Comparison of ENCODE assay signal across 8 cellular contexts in the genomic region with DNA sequence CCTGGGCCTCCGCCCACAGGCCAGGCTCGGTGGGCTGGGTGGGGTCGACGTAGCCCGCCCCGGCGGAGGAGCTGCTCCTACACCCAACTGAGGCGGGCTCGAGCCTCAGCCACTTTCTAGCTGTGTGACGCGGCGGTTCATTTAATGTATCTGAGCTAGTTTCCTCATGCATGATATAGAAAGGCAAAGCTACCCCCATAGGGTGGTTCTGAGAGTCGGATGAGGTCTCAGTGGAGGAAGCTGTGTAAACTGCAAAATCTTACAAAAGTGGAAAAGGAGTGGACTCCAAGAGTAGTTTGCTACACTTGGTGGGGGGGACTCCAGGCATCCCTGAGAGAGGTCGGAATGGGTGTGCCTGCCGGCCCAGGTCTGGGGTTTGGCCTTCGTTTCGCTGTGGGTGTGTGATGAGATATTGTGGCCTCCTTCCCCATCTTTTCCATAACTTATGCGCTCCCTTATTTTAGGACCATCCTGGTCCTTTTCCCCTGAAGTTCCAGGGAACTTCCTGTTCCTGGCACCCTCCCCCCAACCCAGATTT. TPM values are rescaled to one million over a fixed set of nuclear protein-coding genes. Genes with fewer than 3 reads are reported as not detected.
A peak's percentile ranks its signal among the peaks of the same experiment; 100 is the strongest.
DNase-seq lines count a peak whose midpoint lies in the region; ATAC-seq, FAIRE-seq and TF ChIP-seq lines count a peak whose summit lies in the region.

No MANE protein-coding gene starts in this region.

- DNase-seq in activated naive CD8-positive, alpha-beta T cell treated with anti-CD3 and anti-CD28 coated beads, Interleukin-2, amount 10 ng/mL, durations not matched to agents 7 days and 5 days, result no peak
- DNase-seq in kidney (no peak), cerebellar nuclear complex (lab: John Stamatoyannopoulos, UW) (no peak), superior temporal gyrus (ENCODE audit: extremely low spot score) (no peak)

- peak overlapping the region; percentile 81 for H3K4me3 Mint-ChIP-seq in activated naive CD8-positive, alpha-beta T cell treated with anti-CD3 and anti-CD28 coated beads, Interleukin-2, amount 10 ng/mL, durations not matched to agents 7 days and 5 days

- no peak for FAIRE-seq in kidney (lab: Jason Lieb, UNC)

- H3K27ac Mint-ChIP-seq in activated naive CD8-positive, alpha-beta T cell treated with anti-CD3 and anti-CD28 coated beads, Interleukin-2, amount 10 ng/mL, durations not matched to agents 7 days and 5 days, result no peak overlapping the region

- H3K4me3 ChIP-seq in kidney (ENCODE audit: low read length in 2 of 2), result peak overlapping the region; percentile 60 to 75

- peaks cover 5% of the 10 kb centered on the region for H3K27me3 Mint-ChIP-seq in activated naive CD8-positive, alpha-beta T cell treated with anti-CD3 and anti-CD28 coated beads, Interleukin-2, amount 10 ng/mL, durations not matched to agents 7 days and 5 days

- H3K9me3 Mint-ChIP-seq in activated naive CD8-positive, alpha-beta T cell treated with anti-CD3 and anti-CD28 coated beads, Interleukin-2, amount 10 ng/mL, durations not matched to agents 7 days and 5 days, result no peaks in the 10 kb centered on the region

- POLR2A ChIA-PET in activated naive CD8-positive, alpha-beta T cell treated with anti-CD3 and anti-CD28 coated beads, Interleukin-2, amount 10 ng/mL, durations not matched to agents 7 days and 5 days (lab: Charles Lee), result interaction anchor here (0.6 to 0.9 kb wide), 2 partner anchors 18 to 134 kb away, joined by 3 to 8 read pairs; a partner anchor contains a TSS

- H3K4me1 ChIP-seq in kidney (ENCODE audit: control insufficient read depth in 1 of 2, insufficient read depth in 1 of 2, low read depth in 1 of 2, low read length in 2 of 2), result peaks cover 0 to 7% of the 10 kb centered on the region in 2 donors

- peak overlapping the region; percentile 35 to 75 for H3K9ac ChIP-seq in kidney (ENCODE audit: low read length in 2 of 2)

- H3K4me1 Mint-ChIP-seq in activated naive CD8-positive, alpha-beta T cell treated with anti-CD3 and anti-CD28 coated beads, Interleukin-2, amount 10 ng/mL, durations not matched to agents 7 days and 5 days, result peaks cover 42% of the 10 kb centered on the region

- no peaks in the 10 kb centered on the region for H3K9me3 ChIP-seq in kidney (ENCODE audit: control insufficient read depth in 1 of 2, low read length in 2 of 2)

- ATAC-seq in GM18861 (IDR thresholded peaks at IDR 0.05; ENCODE audit: unreplicated experiment) (peak; percentile 15), HG03469 (IDR thresholded peaks at IDR 0.05; ENCODE audit: unreplicated experiment) (peak; percentile 24)
- peak; percentile 48 for ATAC-seq in activated naive CD8-positive, alpha-beta T cell treated with anti-CD3 and anti-CD28 coated beads, Interleukin-2, amount 10 ng/mL, durations not matched to agents 7 days and 5 days (ENCODE audit: low read depth)

- no peak for TF ChIP-seq CTCF in 22Rv1 (IDR thresholded peaks at IDR 0.05)
- no peak for TF ChIP-seq CTCF in kidney (IDR thresholded peaks at IDR 0.05; ENCODE audit: borderline replicate concordance, extremely low read depth, insufficient read depth)

- peak overlapping the region; percentile 82 for H3K27ac ChIP-seq in 22Rv1
- H3K27ac ChIP-seq in kidney (ENCODE audit: low read depth in 2 of 2, low read length in 2 of 2), result peak overlapping the region; percentile 1 to 68
- peak overlapping the region; percentile 68 for H3K27ac ChIP-seq in temporal lobe (ENCODE audit: low read depth, low read length)

- H3K36me3 Mint-ChIP-seq in activated naive CD8-positive, alpha-beta T cell treated with anti-CD3 and anti-CD28 coated beads, Interleukin-2, amount 10 ng/mL, durations not matched to agents 7 days and 5 days, result peaks cover 5% of the 10 kb centered on the region

- H3K36me3 ChIP-seq in kidney (ENCODE audit: control insufficient read depth in 1 of 2, insufficient read depth in 2 of 2, low read length in 2 of 2), result no peaks in the 10 kb centered on the region

- intact Hi-C loops in kidney (cut with DNase I), result no loop called here

RNA-seq across cellular contexts. Expression of a gene that starts 0.9 kb away (rescaled TPM):
- total RNA-seq in activated naive CD8-positive, alpha-beta T cell treated with anti-CD3 and anti-CD28 coated beads, Interleukin-2, amount 10 ng/mL, durations not matched to agents 7 days and 5 days, result 1 to 10 TPM; 7.1 to 7.2 TPM
- total RNA-seq in kidney, result 27.9 TPM
- polyA plus RNA-seq in kidney (ENCODE audit: insufficient read depth, low read depth, low replicate concordance), result 19.9 TPM
- 1.7 TPM for total RNA-seq in temporal lobe

RNA-seq across cellular contexts. Expression of a gene that starts 40.2 kb away (rescaled TPM):
- total RNA-seq in activated naive CD8-positive, alpha-beta T cell treated with anti-CD3 and anti-CD28 coated beads, Interleukin-2, amount 10 ng/mL, durations not matched to agents 7 days and 5 days, result under 1 TPM; 0.17 to 0.28 TPM
- total RNA-seq in kidney (8.4 TPM), temporal lobe (17.2 TPM)
- 6.6 TPM for polyA plus RNA-seq in kidney (ENCODE audit: insufficient read depth, low read depth, low replicate concordance)
